1 cellular context compared by ENCODE assay signal in the genomic region with DNA sequence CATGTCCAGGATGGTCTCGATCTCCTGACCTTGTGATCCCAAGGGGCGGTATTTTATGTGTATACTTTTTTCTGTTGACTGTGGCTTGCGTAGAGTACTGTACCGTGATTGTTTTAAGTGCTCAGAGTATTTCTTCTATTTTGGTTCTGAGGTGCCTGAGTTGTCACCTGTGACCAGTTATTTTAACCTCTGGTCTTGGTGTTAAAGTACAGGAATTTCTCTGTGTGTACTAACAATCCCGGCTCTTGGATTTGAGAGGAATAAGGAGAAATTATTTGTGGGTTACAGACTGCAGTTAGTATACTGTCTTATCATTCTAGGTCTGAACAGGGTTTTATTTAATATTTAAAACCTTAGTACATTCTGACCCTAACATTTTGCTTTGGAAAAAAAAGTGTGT.
TF ChIP-seq lines count a peak whose summit lies in the region.

No MANE protein-coding gene starts in this region.

TF ChIP-seq in endothelial cell of umbilical vein, 7 proteins besides CTCF, POLR2A, EP300 and RAD21:
- no peak for TF ChIP-seq POLR2AphosphoS5 (IDR thresholded peaks at IDR 0.05; ENCODE audit: insufficient read depth, low read depth, low read length)
- TF ChIP-seq, protein P1, sequence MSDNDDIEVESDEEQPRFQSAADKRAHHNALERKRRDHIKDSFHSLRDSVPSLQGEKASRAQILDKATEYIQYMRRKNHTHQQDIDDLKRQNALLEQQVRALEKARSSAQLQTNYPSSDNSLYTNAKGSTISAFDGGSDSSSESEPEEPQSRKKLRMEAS (IDR thresholded peaks at IDR 0.05; ENCODE audit: insufficient read depth, insufficient read length) = no peak
- TF ChIP-seq GATA2 (IDR thresholded peaks at IDR 0.05; ENCODE audit: insufficient read depth, insufficient read length, low read depth, low read length) = no peak
- TF ChIP-seq EZH2 (IDR thresholded peaks at IDR 0.05; ENCODE audit: borderline replicate concordance, low read depth, low read length, severe bottlenecking) = no peak
- TF ChIP-seq MYC (IDR thresholded peaks at IDR 0.05; ENCODE audit: low read depth, low read length) = no peak
- TF ChIP-seq FOS (IDR thresholded peaks at IDR 0.05; ENCODE audit: borderline replicate concordance, insufficient read depth, low read length) = no peak
- no peak for TF ChIP-seq JUN (IDR thresholded peaks at IDR 0.05; ENCODE audit: borderline replicate concordance, insufficient read depth, insufficient read length, low read depth)
